ENCODE assay signal across 9 cellular contexts in the genomic region with DNA sequence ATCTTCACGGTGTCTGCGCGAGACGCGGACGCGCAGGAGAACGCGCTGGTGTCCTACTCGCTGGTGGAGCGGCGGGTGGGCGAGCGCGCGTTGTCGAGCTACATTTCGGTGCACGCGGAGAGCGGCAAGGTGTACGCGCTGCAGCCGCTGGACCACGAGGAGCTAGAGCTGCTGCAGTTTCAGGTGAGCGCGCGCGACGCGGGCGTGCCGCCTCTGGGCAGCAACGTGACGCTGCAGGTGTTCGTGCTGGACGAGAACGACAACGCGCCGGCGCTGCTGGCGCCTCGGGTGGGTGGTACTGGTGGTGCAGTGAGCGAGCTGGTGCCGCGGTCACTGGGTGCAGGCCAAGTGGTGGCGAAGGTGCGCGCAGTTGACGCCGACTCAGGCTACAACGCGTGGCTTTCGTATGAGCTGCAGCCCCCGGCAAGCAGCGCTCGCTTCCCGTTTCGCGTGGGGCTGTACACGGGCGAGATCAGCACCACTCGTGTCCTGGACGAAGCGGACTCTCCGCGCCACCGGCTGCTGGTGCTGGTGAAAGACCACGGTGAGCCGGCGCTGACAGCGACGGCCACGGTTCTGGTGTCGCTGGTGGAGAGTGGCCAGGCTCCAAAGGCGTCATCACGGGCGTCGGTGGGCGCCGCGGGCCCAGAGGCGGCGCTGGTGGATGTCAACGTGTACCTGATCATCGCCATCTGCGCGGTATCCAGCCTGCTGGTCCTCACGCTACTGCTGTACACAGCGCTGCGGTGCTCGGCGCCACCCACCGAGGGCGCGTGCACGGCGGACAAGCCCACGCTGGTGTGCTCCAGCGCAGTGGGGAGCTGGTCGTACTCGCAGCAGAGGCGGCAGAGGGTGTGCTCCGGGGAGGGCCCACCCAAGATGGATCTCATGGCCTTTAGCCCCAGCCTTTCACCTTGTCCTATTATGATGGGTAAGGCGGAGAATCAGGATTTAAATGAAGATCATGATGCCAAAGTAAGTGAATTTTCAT. TPM values are rescaled to one million over a fixed set of nuclear protein-coding genes. Genes with fewer than 3 reads are reported as not detected.
"Had no signal": no experiment of that assay in that cellular context is flagged by ENCODE, and none has a peak within 500 bp of the region (broad histone marks: within the 10 kb centered on the region; RNA-seq: fewer than 3 reads in every experiment).

No MANE protein-coding gene starts in this region.

RNA-seq across cellular contexts. Expression of gene PCDHA6, which starts 2.0 kb away (rescaled TPM):
- total RNA-seq: dermis microvascular lymphatic vessel endothelial cell, epithelial cell of proximal tubule, esophagus mucosa, foreskin keratinocyte had no signal
- polyA plus RNA-seq: heart left ventricle, heart right ventricle had no signal

RNA-seq across cellular contexts. Expression of gene PCDHA7, which starts 4.3 kb away (rescaled TPM):
- total RNA-seq: endothelial cell of umbilical vein, epithelial cell of proximal tubule, foreskin keratinocyte had no signal

RNA-seq across cellular contexts. Expression of gene PCDHA5, which starts 8.4 kb away (rescaled TPM):
- total RNA-seq: endothelial cell of umbilical vein, epithelial cell of proximal tubule, foreskin keratinocyte, gastrocnemius medialis had no signal
- polyA plus RNA-seq: endothelial cell of umbilical vein, foreskin keratinocyte, heart right ventricle had no signal

RNA-seq across cellular contexts. Expression of gene PCDHA8, which starts 11.2 kb away (rescaled TPM):
- total RNA-seq: dermis blood vessel endothelial cell, dermis microvascular lymphatic vessel endothelial cell, endothelial cell of umbilical vein, epithelial cell of proximal tubule, foreskin keratinocyte had no signal
- polyA plus RNA-seq: endothelial cell of umbilical vein, foreskin keratinocyte, heart left ventricle, heart right ventricle had no signal

RNA-seq across cellular contexts. Expression of gene PCDHA9, which starts 18.4 kb away (rescaled TPM):
- total RNA-seq: endothelial cell of umbilical vein, epithelial cell of proximal tubule, foreskin keratinocyte had no signal
- polyA plus RNA-seq: endothelial cell of umbilical vein, heart left ventricle, heart right ventricle had no signal
